21 cellular contexts compared by ENCODE assay signal in the genomic region with DNA sequence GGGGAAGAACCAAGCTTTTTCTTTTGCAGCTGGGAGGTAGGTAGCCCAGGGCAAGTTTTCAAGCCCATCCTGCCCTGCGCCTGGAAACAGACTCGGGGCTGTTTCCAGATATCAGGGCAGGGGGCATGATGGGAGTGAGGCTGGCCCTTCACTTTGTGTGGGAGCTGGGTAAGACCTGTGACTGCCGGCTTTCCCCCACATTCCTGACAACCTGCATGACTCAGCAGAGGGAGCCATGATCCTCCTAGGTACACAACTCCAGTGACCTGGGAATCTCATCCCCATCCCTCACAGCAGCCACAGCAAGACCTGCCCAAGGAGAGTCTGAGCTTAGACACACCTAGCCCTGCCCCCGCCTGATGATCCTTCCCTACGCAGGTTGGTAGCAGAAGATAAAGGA.
"Had no signal": no experiment of that assay in that cellular context is flagged by ENCODE, and none has a peak within 500 bp of the region (broad histone marks: within the 10 kb centered on the region; RNA-seq: fewer than 3 reads in every experiment).

No MANE protein-coding gene starts in this region.

- H3K9me3 ChIP-seq: lower lobe of right lung, right atrium auricular region, tibial nerve had no signal

- H3K4me3 ChIP-seq: lower lobe of right lung, right atrium auricular region, skin epidermis, tibial nerve had no signal

- H3K27me3 ChIP-seq: heart left ventricle, right atrium auricular region, tibial nerve had no signal

- ATAC-seq: activated CD8-positive, alpha-beta T cell treated with anti-CD3 and anti-CD28 coated beads, Interleukin-2, amount 10 ng/mL, durations not matched to agents 7 days and 5 days; left colon; lower lobe of right lung; naive thymus-derived CD4-positive, alpha-beta T cell had no signal

- H3K36me3 ChIP-seq: heart left ventricle, lower lobe of right lung, right atrium auricular region, tibial nerve had no signal

- DNase-seq: activated B cell treated with CpG ODN at 0.5 μM for 24 hours; activated CD4-positive, alpha-beta T cell treated with anti-CD3 and anti-CD28 coated beads, Interleukin-2, amount 10 ng/mL, durations not matched to agents 24 days and 14 days; activated CD8-positive, alpha-beta memory T cell treated with anti-CD3 and anti-CD28 coated beads, Interleukin-2, amount 50 U/mL, for 48 hours; activated CD8-positive, alpha-beta T cell treated with anti-CD3 and anti-CD28 coated beads, Interleukin-2, amount 10 ng/mL, durations not matched to agents 7 days and 5 days; activated naive CD8-positive, alpha-beta T cell treated with anti-CD3 and anti-CD28 coated beads for 36 hours; amygdala; effector memory CD4-positive, alpha-beta T cell; foreskin melanocyte; left colon; lower lobe of right lung; naive thymus-derived CD4-positive, alpha-beta T cell; occipital lobe; stimulated activated CD4-positive, alpha-beta T cell treated with anti-CD3 and anti-CD28 coated beads, Interleukin-15, amount 100 ng/mL, for 24 hours; stimulated activated CD4-positive, alpha-beta T cell treated with anti-CD3 and anti-CD28 coated beads, Interleukin-4, amount 100 ng/mL, for 24 hours; stimulated activated naive CD4-positive, alpha-beta T cell; SW 1271 had no signal

- H3K4me1 ChIP-seq: lower lobe of right lung, tibial nerve had no signal

- H3K27ac ChIP-seq: epithelial cell of prostate, lower lobe of right lung, right atrium auricular region, tibial nerve had no signal
